28 cellular contexts compared by ENCODE assay signal in genomic region chr5:77353251-77353650, GRCh38.
"Had no signal": no experiment of that assay in that cellular context is flagged by ENCODE, and none has a peak within 500 bp of the region (broad histone marks: within the 10 kb centered on the region; RNA-seq: fewer than 3 reads in every experiment).

No MANE protein-coding gene starts in this region.

- H3K27me3 ChIP-seq: dorsolateral prefrontal cortex, gastrocnemius medialis, hepatocyte, left lung, ovary, spleen, tibial nerve, upper lobe of left lung had no signal

- H3K79me2 ChIP-seq: hepatocyte had no signal

- H3K27ac ChIP-seq: dorsolateral prefrontal cortex, epithelial cell of prostate, gastrocnemius medialis, hepatocyte, left lung, lower lobe of right lung, ovary, psoas muscle, skin epidermis, spleen, thoracic aorta, tibial nerve, upper lobe of left lung had no signal

- H3K4me3 ChIP-seq: dorsolateral prefrontal cortex, gastrocnemius medialis, hepatocyte, left lung, lower lobe of right lung, ovary, psoas muscle, skin epidermis, spleen, thoracic aorta, tibial nerve, upper lobe of left lung had no signal

- H3K36me3 ChIP-seq: gastrocnemius medialis, left lung, lower lobe of right lung, ovary, spleen, thoracic aorta, tibial nerve, upper lobe of left lung had no signal

- FAIRE-seq: colon, kidney, urothelium cell line had no signal

- H3K4me1 ChIP-seq: gastrocnemius medialis, left lung, lower lobe of right lung, psoas muscle, spleen, tibial nerve, upper lobe of left lung had no signal

- H3K4me2 ChIP-seq: hepatocyte had no signal

- H3K9me3 ChIP-seq: gastrocnemius medialis, left lung, lower lobe of right lung, ovary, psoas muscle, spleen, thoracic aorta, tibial nerve, upper lobe of left lung had no signal

- DNase-seq: dorsolateral prefrontal cortex; effector CD4-positive, alpha-beta T cell; foreskin fibroblast; gastrocnemius medialis; kidney; left lung; lower lobe of right lung; naive thymus-derived CD8-positive, alpha-beta T cell; nephron progenitor cell; nucleus accumbens; ovary; posterior cingulate gyrus; psoas muscle; right cardiac atrium; spleen; stimulated activated CD4-positive, alpha-beta T cell treated with anti-CD3 and anti-CD28 coated beads, Interleukin-4, amount 100 ng/mL, for 4 hours; stimulated activated naive CD8-positive, alpha-beta T cell treated with anti-CD3 and anti-CD28 coated beads, Interleukin-15, Interleukin-2, amounts not matched to agents 100 U/mL and 50 U/mL, for 24 hours; substantia nigra; upper lobe of left lung had no signal

- H2AFZ ChIP-seq: hepatocyte had no signal

- ATAC-seq: esophagus mucosa; gastrocnemius medialis; left lung; lower lobe of right lung; naive thymus-derived CD8-positive, alpha-beta T cell; psoas muscle; stimulated activated memory B cell treated with anti-CD40 and anti-IgM and Interleukin-4, amounts not matched to agents 10 μg/mL and 1 μg/mL and 100 μg/mL, for 72 hours; stimulated activated naive CD8-positive, alpha-beta T cell treated with anti-CD3 and anti-CD28 coated beads, Interleukin-15, Interleukin-2, amounts not matched to agents 100 U/mL and 50 U/mL, for 24 hours had no signal
